In the genomic region with DNA sequence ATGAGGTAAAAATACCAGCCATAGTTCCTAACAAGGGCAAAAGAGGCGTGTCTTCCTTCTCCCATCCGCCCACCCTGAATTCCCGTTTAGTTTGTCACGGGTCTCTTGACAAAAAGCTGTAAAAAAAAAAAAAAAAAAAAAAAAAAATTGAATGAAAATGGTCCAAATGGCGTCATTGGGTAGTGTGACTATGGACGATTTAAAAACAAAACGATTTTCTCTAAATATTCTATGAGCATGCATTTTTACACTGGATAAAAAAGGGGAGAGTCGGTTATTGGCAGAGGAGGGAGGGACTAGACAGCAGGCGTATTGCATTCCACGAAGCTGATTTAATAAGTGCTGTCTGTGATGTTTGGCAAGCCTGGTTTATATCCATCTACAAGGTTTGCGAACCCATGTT, we compare ENCODE assay signal across 8 cellular contexts. TPM values are rescaled to one million over a fixed set of nuclear protein-coding genes. Genes with fewer than 3 reads are reported as not detected.
DNase-seq lines count a peak whose midpoint lies in the region; ATAC-seq and TF ChIP-seq lines count a peak whose summit lies in the region.

A gene (plus strand): TSS at position 338 of the 403 bp plus-strand sequence. CDS start 35,214 bp downstream, outside the sequence.

- ATAC-seq in effector memory CD8-positive, alpha-beta T cell (replicated peaks): peak; percentile 23
- ATAC-seq in HG02973 (IDR thresholded peaks at IDR 0.05; ENCODE audit: unreplicated experiment) (no peak), HG03039 (IDR thresholded peaks at IDR 0.05; ENCODE audit: unreplicated experiment) (no peak)

- TF ChIP-seq CTCF in Peyer's patch (IDR thresholded peaks at IDR 0.05): no peak

- H3K36me3 ChIP-seq in Peyer's patch: no peaks in the 10 kb centered on the region
- no peaks in the 10 kb centered on the region for H3K36me3 ChIP-seq in muscle layer of colon (ENCODE audit: insufficient read depth, low read length)

- H3K9me3 Mint-ChIP-seq in effector memory CD8-positive, alpha-beta T cell: no peaks in the 10 kb centered on the region

- H3K4me3 Mint-ChIP-seq in effector memory CD8-positive, alpha-beta T cell: peak within 1 kb of the TSS; percentile 83 to 87

- H3K4me3 ChIP-seq in Peyer's patch (peak within 1 kb of the TSS; percentile 35 to 50 (median 41)), muscle layer of colon (ENCODE audit: low read depth in 1 of 2, low read length in 2 of 2) (peak within 1 kb of the TSS; percentile 61 to 67)

- H3K4me1 ChIP-seq in Peyer's patch: no peaks in the 10 kb centered on the region
- peaks cover 11% of the 10 kb centered on the region for H3K4me1 ChIP-seq in muscle layer of colon (ENCODE audit: insufficient read depth, low read length)

- no peaks in the 10 kb centered on the region for H3K27me3 ChIP-seq in Peyer's patch
- H3K27me3 ChIP-seq in muscle layer of colon (ENCODE audit: control insufficient read depth in 1 of 2, insufficient read depth in 2 of 2, low read length in 2 of 2): peaks cover 8 to 9% of the 10 kb centered on the region in 2 donors

- H3K27ac ChIP-seq in Peyer's patch (peak within 1 kb of the TSS; percentile 17 to 69 (median 46)), muscle layer of colon (ENCODE audit: low read depth, low read length) (peak within 1 kb of the TSS; percentile 35)

- DNase-seq in NCI-H2171 (lab: John Stamatoyannopoulos, UW): peak; percentile 86
- DNase-seq in NCI-H2171 treated with DMSO at 0.1 percent for 48 hours (lab: John Stamatoyannopoulos, UW): no peak
- no peak for DNase-seq in Peyer's patch
- DNase-seq in effector memory CD8-positive, alpha-beta T cell: no peak
- no peak for DNase-seq in UCSD-AML1 (lab: John Stamatoyannopoulos, UW; ENCODE audit: unreplicated experiment)

- no peak within 1 kb of the TSS for H3K9ac ChIP-seq in muscle layer of colon (ENCODE audit: low read length)

- peaks cover 5 to 6% of the 10 kb centered on the region in 2 donors for H3K4me1 Mint-ChIP-seq in effector memory CD8-positive, alpha-beta T cell (ENCODE audit: low read depth in 2 of 2)

- no peak for TF ChIP-seq POLR2A in Peyer's patch (IDR thresholded peaks at IDR 0.05)

- no peaks in the 10 kb centered on the region for H3K36me3 Mint-ChIP-seq in effector memory CD8-positive, alpha-beta T cell (ENCODE audit: insufficient read depth)

- peak within 1 kb of the TSS; percentile 76 to 88 for H3K27ac Mint-ChIP-seq in effector memory CD8-positive, alpha-beta T cell

- H3K27me3 Mint-ChIP-seq in effector memory CD8-positive, alpha-beta T cell: no peaks in the 10 kb centered on the region

- H3K9me3 ChIP-seq in Peyer's patch (no peaks in the 10 kb centered on the region), muscle layer of colon (ENCODE audit: low read length) (no peaks in the 10 kb centered on the region)

RNA-seq across cellular contexts. Expression of the gene that starts here (rescaled TPM):
- total RNA-seq in Peyer's patch: not detected
